ENCODE assay signal across 11 cellular contexts in genomic region chr17:42759982-42760651, GRCh38. TPM values are rescaled to one million over a fixed set of nuclear protein-coding genes. Genes with fewer than 3 reads are reported as not detected.
DNase-seq lines count a peak whose midpoint lies in the region; ATAC-seq and TF ChIP-seq lines count a peak whose summit lies in the region.
"Had no signal": no experiment of that assay in that cellular context is flagged by ENCODE, and none has a peak within 500 bp of the region (broad histone marks: within the 10 kb centered on the region; RNA-seq: fewer than 3 reads in every experiment).

No MANE protein-coding gene starts in this region.

- peaks cover 54% of the 10 kb centered on the region for H3K27me3 ChIP-seq in IMR-90 (ENCODE audit: control insufficient read depth, insufficient read depth, low read length)
- peaks cover 49% of the 10 kb centered on the region for H3K27me3 ChIP-seq in endodermal cell (ENCODE audit: control insufficient read depth, insufficient read depth, low read length, poor library complexity, severe bottlenecking)

- no peak for TF ChIP-seq POLR2A in IMR-90 (IDR thresholded peaks at IDR 0.05; ENCODE audit: low read depth, low read length)

- H3K36me3 Mint-ChIP-seq in endodermal cell (ENCODE audit: low read depth) (no peaks in the 10 kb centered on the region), osteocyte (ENCODE audit: unreplicated experiment) (no peaks in the 10 kb centered on the region)

- ATAC-seq in IMR-90 (ENCODE audit: low read depth) (no peak), HG02884 (IDR thresholded peaks at IDR 0.05; ENCODE audit: unreplicated experiment) (no peak), GM21825 (IDR thresholded peaks at IDR 0.05; ENCODE audit: unreplicated experiment) (no peak)

- H3K4me1 ChIP-seq in ES-I3 (ENCODE audit: insufficient read depth, low read length) = peaks cover 16% of the 10 kb centered on the region
- no peaks in the 10 kb centered on the region for H3K4me1 ChIP-seq in IMR-90 (ENCODE audit: control insufficient read depth, insufficient read depth, low read length)
- peaks cover 4% of the 10 kb centered on the region for H3K4me1 ChIP-seq in endodermal cell (ENCODE audit: control insufficient read depth, insufficient read depth, low read length)

- H2BK20ac ChIP-seq in IMR-90 (ENCODE audit: low read depth, low read length) = no peak overlapping the region

- H3K4me3 ChIP-seq in IMR-90 (ENCODE audit: insufficient read depth, low read depth, low read length) = no peak overlapping the region
- peak overlapping the region; percentile 58 for H3K4me3 ChIP-seq in endodermal cell (ENCODE audit: low read length)

- H2AFZ ChIP-seq in IMR-90 (replicated peaks; ENCODE audit: low read length, poor library complexity) = peak overlapping the region; percentile 87

- H3K27me3 Mint-ChIP-seq in endodermal cell (ENCODE audit: insufficient read depth) = peaks cover 49% of the 10 kb centered on the region
- peaks cover 38% of the 10 kb centered on the region for H3K27me3 Mint-ChIP-seq in osteocyte (ENCODE audit: unreplicated experiment)

- H2BK120ac ChIP-seq in IMR-90 (ENCODE audit: low read depth, low read length) = no peak overlapping the region

- DNase-seq in IMR-90 = no peak
- DNase-seq in endodermal cell = no peak
- DNase-seq in osteocyte (ENCODE audit: extremely low spot score, unreplicated experiment) = no peak
- DNase-seq in HCEC 1CT = no peak
- DNase-seq in NCI-H446 (lab: John Stamatoyannopoulos, UW) = no peak
- DNase-seq: activated CD4-positive, alpha-beta T cell treated with anti-CD3 and anti-CD28 coated beads for 4 hours; EL had no signal

- 53% methylated on average over 5 of the region's 11 CpGs; no CpG with 5 or more reads in 1 of the 2 experiments for WGBS in IMR-90 (ENCODE audit: extremely low coverage in 2 of 2, insufficient read length in 1 of 2), 2 experiments
- 69 to 87% methylated on average over 7 to 11 of the region's 11 CpGs for WGBS in endodermal cell (ENCODE audit: insufficient coverage in 1 of 2, insufficient read length in 1 of 2), 2 experiments

- peak overlapping the region; percentile 81 for H3K9ac ChIP-seq in ES-I3 (ENCODE audit: low read depth, low read length)
- H3K9ac ChIP-seq in IMR-90 (ENCODE audit: low read depth, low read length) = no peak overlapping the region
- H3K9ac ChIP-seq in endodermal cell (ENCODE audit: extremely low read depth, low read length, poor library complexity, severe bottlenecking) = no peak overlapping the region

- BruUV-seq in IMR-90 (replicated peaks; lab: Mats Ljungman, UMichigan) = no TSS peak

- H3K27ac Mint-ChIP-seq in endodermal cell (no peak overlapping the region), osteocyte (ENCODE audit: unreplicated experiment) (no peak overlapping the region)
- H3K27ac Mint-ChIP-seq: dendritic cell treated with granulocyte-macrophage colony-stimulating factor and Interleukin-4, amounts not matched to agents 40 ng/mL and 50 ng/mL, for 4 days had no signal

- H3K4me2 ChIP-seq in IMR-90 (ENCODE audit: low read depth, low read length) = no peak overlapping the region

- H2AK9ac ChIP-seq in IMR-90 (replicated peaks; ENCODE audit: low read depth, low read length, poor library complexity) = no peak overlapping the region

- H3K4me3 Mint-ChIP-seq in endodermal cell (peak overlapping the region; percentile 54), osteocyte (ENCODE audit: unreplicated experiment) (peak overlapping the region; percentile 30)

- H3K9me3 Mint-ChIP-seq in endodermal cell (no peaks in the 10 kb centered on the region), osteocyte (ENCODE audit: unreplicated experiment) (no peaks in the 10 kb centered on the region)
- H3K9me3 Mint-ChIP-seq: dendritic cell treated with granulocyte-macrophage colony-stimulating factor and Interleukin-4, amounts not matched to agents 40 ng/mL and 50 ng/mL, for 4 days had no signal

- TF ChIP-seq RAD21 in IMR-90 (IDR thresholded peaks at IDR 0.05; ENCODE audit: low read length) = no peak

- no peak overlapping the region for H4K8ac ChIP-seq in IMR-90 (ENCODE audit: low read depth in 2 of 2, low read length in 2 of 2)

- H3K9me3 ChIP-seq in ES-I3 (ENCODE audit: control insufficient read depth, insufficient read depth, low read length) = no peaks in the 10 kb centered on the region
- no peaks in the 10 kb centered on the region for H3K9me3 ChIP-seq in IMR-90 (ENCODE audit: control insufficient read depth, insufficient read depth, low read length)
- no peaks in the 10 kb centered on the region for H3K9me3 ChIP-seq in endodermal cell (ENCODE audit: control insufficient read depth, low read length)

- POLR2A ChIA-PET in IMR-90 (lab: Charles Lee; ENCODE audit: unreplicated experiment) = no interaction called here

- H3K4me1 Mint-ChIP-seq in endodermal cell (peaks cover 7% of the 10 kb centered on the region), osteocyte (ENCODE audit: unreplicated experiment) (peaks cover 7% of the 10 kb centered on the region)

- no peaks in the 10 kb centered on the region for H3K9me1 ChIP-seq in IMR-90 (ENCODE audit: insufficient read depth, low read length)

- H2AK5ac ChIP-seq in IMR-90 (ENCODE audit: low read depth, low read length) = no peak overlapping the region

- H4K5ac ChIP-seq in IMR-90 (ENCODE audit: low read depth, low read length) = no peak overlapping the region

- no peak overlapping the region for H3K14ac ChIP-seq in IMR-90 (replicated peaks; ENCODE audit: low read depth, low read length)

- H4K91ac ChIP-seq in IMR-90 (ENCODE audit: insufficient read depth, low read depth, low read length) = no peak overlapping the region

- no peak overlapping the region for H3K4ac ChIP-seq in IMR-90 (ENCODE audit: low read depth, low read length)

- CTCF ChIA-PET in IMR-90 (lab: Yijun Ruan, JAX) = interaction anchor here (3.5 kb wide), 1 partner anchor 12 kb away, joined by 12 read pairs; no protein-coding TSS in a partner anchor

- H3K23ac ChIP-seq in IMR-90 (ENCODE audit: low read depth, low read length) = 0 out of 2 replicates have a peak overlapping the region, but pooled peaks have one; percentile 75

- no peaks in the 10 kb centered on the region for H3K79me1 ChIP-seq in IMR-90 (ENCODE audit: low read depth in 1 of 2, low read length in 2 of 2)

- intact Hi-C loops in IMR-90 (cut with micrococcal nuclease) = loop anchor here (5.0 kb wide), 2 partner anchors 62 to 183 kb away; partner anchors contain the start of genes BECN1 and PSMC3IP

- H3K18ac ChIP-seq in IMR-90 (ENCODE audit: low read depth, low read length) = no peak overlapping the region

- dilution Hi-C loops in IMR-90 (cut with HindIII; ENCODE audit: low sequenced_read_pairs, unreplicated experiment) = no loop called here

- no peaks in the 10 kb centered on the region for H4K20me1 ChIP-seq in IMR-90 (ENCODE audit: insufficient read depth, low read length)

- H3K27ac ChIP-seq in IMR-90 (ENCODE audit: insufficient read depth, low read length) (no peak overlapping the region), endodermal cell (ENCODE audit: low read depth, low read length) (no peak overlapping the region)

- no peak overlapping the region for H2BK5ac ChIP-seq in IMR-90 (ENCODE audit: low read depth, low read length, poor library complexity, severe bottlenecking)

- no peak overlapping the region for H3K56ac ChIP-seq in IMR-90 (ENCODE audit: extremely low read depth, insufficient read depth, low read length)

- in situ Hi-C loops in IMR-90 (cut with MboI; ENCODE audit: low sequenced_read_pairs) = no loop called here

- H3K36me3 ChIP-seq in ES-I3 (ENCODE audit: insufficient read depth, low read length) (no peaks in the 10 kb centered on the region), IMR-90 (ENCODE audit: control insufficient read depth, insufficient read depth, low read length) (no peaks in the 10 kb centered on the region), endodermal cell (ENCODE audit: control insufficient read depth, insufficient read depth, low read length) (no peaks in the 10 kb centered on the region)

- H2BK15ac ChIP-seq in IMR-90 (ENCODE audit: low read depth, low read length) = no peak overlapping the region

- TF ChIP-seq CTCF in IMR-90 (conservative IDR thresholded peaks at IDR 0.05; ENCODE audit: low read depth, low read length) = no peak
- no peak for TF ChIP-seq CTCF in endodermal cell (conservative IDR thresholded peaks at IDR 0.05)
- no peak for TF ChIP-seq CTCF in osteocyte (IDR thresholded peaks at IDR 0.05)

RNA-seq across cellular contexts. Expression of gene RAMP2, which starts 0.9 kb away (rescaled TPM):
- total RNA-seq in IMR-90 (2012; rRNA removed) (0.18 and 0.28 TPM in 2 replicates), endodermal cell (1 to 10 TPM; 4.9 to 5.1 TPM), osteocyte (1.6 and 2.4 TPM in 2 replicates)
- 1.6 and 2.5 TPM in 2 replicates for polyA plus RNA-seq in IMR-90 (2012; rRNA removed)
- 1.7 and 1.8 TPM in 2 replicates for polyA plus RNA-seq in IMR-90 (2012; cell fraction: cytosol; rRNA removed)
- 0.16 and 0.25 TPM in 2 replicates for polyA plus RNA-seq in IMR-90 (2012; cell fraction: nucleus; rRNA removed; ENCODE audit: low replicate concordance)
- polyA plus RNA-seq in endodermal cell (2013, experiment 1 of 2) = 11.1 TPM
- polyA plus RNA-seq in endodermal cell (2013, experiment 2 of 2) = 7.9 TPM

RNA-seq across cellular contexts. Expression of gene VPS25, which starts 13.1 kb away (rescaled TPM):
- 71.3 and 78.3 TPM in 2 replicates for total RNA-seq in IMR-90 (2012; rRNA removed)
- polyA plus RNA-seq in IMR-90 (2012; rRNA removed) = 127 and 130 TPM in 2 replicates
- polyA plus RNA-seq in IMR-90 (2012; cell fraction: cytosol; rRNA removed) = 52.7 and 94.7 TPM in 2 replicates
- polyA plus RNA-seq in IMR-90 (2012; cell fraction: nucleus; rRNA removed; ENCODE audit: low replicate concordance) = 59.9 and 91.1 TPM in 2 replicates
- total RNA-seq in endodermal cell = 100 to 1,000 TPM; 114 to 126 TPM
- 106 TPM for polyA plus RNA-seq in endodermal cell (2013, experiment 1 of 2)
- 100 TPM for polyA plus RNA-seq in endodermal cell (2013, experiment 2 of 2)
- 63.9 and 66.1 TPM in 2 replicates for total RNA-seq in osteocyte

RNA-seq across cellular contexts. Expression of gene EZH1, which starts 15.3 kb away (rescaled TPM):
- total RNA-seq in IMR-90 (2012; rRNA removed) (17.6 and 18.6 TPM in 2 replicates), endodermal cell (10 to 100 TPM; 26.0 to 27.2 TPM), osteocyte (44.8 and 47.6 TPM in 2 replicates)
- polyA plus RNA-seq in IMR-90 (2012; rRNA removed) = 21.1 and 27.3 TPM in 2 replicates
- 5.7 and 10.6 TPM in 2 replicates for polyA plus RNA-seq in IMR-90 (2012; cell fraction: cytosol; rRNA removed)
- 83.6 and 145 TPM in 2 replicates for polyA plus RNA-seq in IMR-90 (2012; cell fraction: nucleus; rRNA removed; ENCODE audit: low replicate concordance)
- 30.2 TPM for polyA plus RNA-seq in endodermal cell (2013, experiment 1 of 2)
- 25.5 TPM for polyA plus RNA-seq in endodermal cell (2013, experiment 2 of 2)

RNA-seq across cellular contexts. Expression of gene WNK4, which starts 20.3 kb away (rescaled TPM):
- total RNA-seq in IMR-90 (2012; rRNA removed) = 1.3 and 1.9 TPM in 2 replicates
- 15.1 and 16.2 TPM in 2 replicates for polyA plus RNA-seq in IMR-90 (2012; rRNA removed)
- polyA plus RNA-seq in IMR-90 (2012; cell fraction: cytosol; rRNA removed) = 6.8 and 7.9 TPM in 2 replicates
- polyA plus RNA-seq in IMR-90 (2012; cell fraction: nucleus; rRNA removed; ENCODE audit: low replicate concordance) = 41.3 and 74.4 TPM in 2 replicates
- total RNA-seq in endodermal cell = 1 to 10 TPM; 2.1 to 3.3 TPM
- polyA plus RNA-seq in endodermal cell (2013, experiment 1 of 2) = 0.96 TPM
- polyA plus RNA-seq in endodermal cell (2013, experiment 2 of 2) = 0.46 TPM
- 0.16 TPM in 2 replicates for total RNA-seq in osteocyte

RNA-seq across cellular contexts. Expression of gene COA3, which starts 38.4 kb away (rescaled TPM):
- total RNA-seq in IMR-90 (2012; rRNA removed) (50.5 and 78.1 TPM in 2 replicates), endodermal cell (10 to 100 TPM; 64.6 to 67.8 TPM), osteocyte (51.2 and 51.5 TPM in 2 replicates)
- polyA plus RNA-seq in IMR-90 (2012; rRNA removed) = 66.8 and 75.9 TPM in 2 replicates
- 98.0 and 195 TPM in 2 replicates for polyA plus RNA-seq in IMR-90 (2012; cell fraction: cytosol; rRNA removed)
- polyA plus RNA-seq in IMR-90 (2012; cell fraction: nucleus; rRNA removed; ENCODE audit: low replicate concordance) = 20.9 and 24.9 TPM in 2 replicates
- 70.4 TPM for polyA plus RNA-seq in endodermal cell (2013, experiment 1 of 2)
- 70.9 TPM for polyA plus RNA-seq in endodermal cell (2013, experiment 2 of 2)
